In genomic region chr4:2942532-2943363, GRCh38 we compare ENCODE assay signal across 9 cellular contexts. TPM values are rescaled to one million over a fixed set of nuclear protein-coding genes. Genes with fewer than 3 reads are reported as not detected.
DNase-seq lines count a peak whose midpoint lies in the region; ATAC-seq and TF ChIP-seq lines count a peak whose summit lies in the region.
"Had no signal": no experiment of that assay in that cellular context is flagged by ENCODE, and none has a peak within 500 bp of the region (broad histone marks: within the 10 kb centered on the region; RNA-seq: fewer than 3 reads in every experiment).

No MANE protein-coding gene starts in this region.

- TF ChIP-seq CTCF in H9 (conservative IDR thresholded peaks at IDR 0.05) (no peak), mucosa of descending colon (IDR thresholded peaks at IDR 0.05) (no peak), tibial artery (IDR thresholded peaks at IDR 0.05) (no peak)

- no peak overlapping the region for H2BK20ac ChIP-seq in H9 (ENCODE audit: low read depth, low read length, poor library complexity, severe bottlenecking)

- H3K36me3 Mint-ChIP-seq in H9 (ENCODE audit: insufficient read depth in 1 of 3, low read depth in 3 of 3), result peaks cover 67 to 97% (median 92%) of the 10 kb centered on the region in 3 experiments; a peak in 6 of 7 replicates
- peaks cover 35% of the 10 kb centered on the region for H3K36me3 Mint-ChIP-seq in activated naive CD8-positive, alpha-beta T cell treated with anti-CD3 and anti-CD28 coated beads, Interleukin-2, amount 10 ng/mL, durations not matched to agents 7 days and 5 days

- H3K4me3 Mint-ChIP-seq in H9, result no peak overlapping the region
- H3K4me3 Mint-ChIP-seq in activated naive CD8-positive, alpha-beta T cell treated with anti-CD3 and anti-CD28 coated beads, Interleukin-2, amount 10 ng/mL, durations not matched to agents 7 days and 5 days, result no peak overlapping the region

- intact Hi-C loops in mucosa of descending colon (cut with DNase I, micrococcal nuclease), result loop anchor here in 1 of 2 donors (10.0 kb wide), 1 partner anchor 178 kb away; no protein-coding TSS in a partner anchor
- intact Hi-C loops in tibial artery (cut with DNase I; ENCODE audit: low total_unique reads), result no loop called here

- H2BK120ac ChIP-seq in H9 (ENCODE audit: low read depth, low read length, poor library complexity, severe bottlenecking), result no peak overlapping the region

- no peak overlapping the region for H3K4ac ChIP-seq in H9 (ENCODE audit: low read depth, low read length)

- H4K91ac ChIP-seq in H9 (ENCODE audit: insufficient read length, low read depth, low read length), result no peak overlapping the region

- H3K9ac ChIP-seq in BLaER1 treated with 17β-estradiol and CSF1 and Interleukin-3, amounts not matched to agents 10 nM and 100 nM, result peak overlapping the region in 6 of 11 experiments; percentile 4 to 46 (median 20); a peak in 5 of 22 replicates
- no peak overlapping the region for H3K9ac ChIP-seq in H9 (ENCODE audit: extremely low read depth, insufficient read length, low read length)

- no peak overlapping the region for H4K5ac ChIP-seq in H9 (ENCODE audit: insufficient read length, low read depth, low read length)

- no peak overlapping the region for H2AK5ac ChIP-seq in H9 (ENCODE audit: insufficient read length, low read length)

- no peak overlapping the region for H2AFZ ChIP-seq in H9 (ENCODE audit: low read length)

- H3K27me3 Mint-ChIP-seq in H9 (ENCODE audit: low read depth), result no peaks in the 10 kb centered on the region
- no peaks in the 10 kb centered on the region for H3K27me3 Mint-ChIP-seq in activated naive CD8-positive, alpha-beta T cell treated with anti-CD3 and anti-CD28 coated beads, Interleukin-2, amount 10 ng/mL, durations not matched to agents 7 days and 5 days

- peak overlapping the region in 2 of 11 experiments; percentile 14 to 18; a peak in 2 of 22 replicates for H3K4me2 ChIP-seq in BLaER1 treated with 17β-estradiol and CSF1 and Interleukin-3, amounts not matched to agents 10 nM and 100 nM
- no peak overlapping the region for H3K4me2 ChIP-seq in H9 (ENCODE audit: insufficient read depth, insufficient read length, low read length)

- no peak overlapping the region; the same call in 1 of the 2 replicates for H3K14ac ChIP-seq in H9 (ENCODE audit: insufficient read depth, low read length)

- H4K8ac ChIP-seq in H9 (replicated peaks; ENCODE audit: insufficient read length, low read depth, low read length), result no peak overlapping the region

- H2BK12ac ChIP-seq in H9 (ENCODE audit: insufficient read length, low read depth, low read length), result no peak overlapping the region

- H3K56ac ChIP-seq in H9 (ENCODE audit: insufficient read length, low read depth, low read length), result no peak overlapping the region

- no peak overlapping the region for H2BK5ac ChIP-seq in H9 (ENCODE audit: insufficient read length, low read length)

- peak; percentile 31 for ATAC-seq in activated naive CD8-positive, alpha-beta T cell treated with anti-CD3 and anti-CD28 coated beads, Interleukin-2, amount 10 ng/mL, durations not matched to agents 7 days and 5 days (ENCODE audit: low read depth)
- peak; percentile 94 for ATAC-seq in mucosa of descending colon
- no peak for ATAC-seq in HG03460 (IDR thresholded peaks at IDR 0.05; ENCODE audit: unreplicated experiment)

- H3T11ph ChIP-seq in H9 (ENCODE audit: low read length), result no peak overlapping the region

- H3K27me3 ChIP-seq in BLaER1 treated with 17β-estradiol and CSF1 and Interleukin-3, amounts not matched to agents 10 nM and 100 nM, result no peaks in the 10 kb centered on the region
- no peaks in the 10 kb centered on the region for H3K27me3 ChIP-seq in H9 (ENCODE audit: insufficient read depth, low read length)
- no peaks in the 10 kb centered on the region for H3K27me3 ChIP-seq in tibial artery
- H3K27me3 ChIP-seq: SJSA1 had no signal

- no peak overlapping the region for H3K18ac ChIP-seq in H9 (ENCODE audit: insufficient read length, low read depth, low read length)

- peaks cover 98 to 100% (median 100%) of the 10 kb centered on the region in 11 experiments for H3K36me3 ChIP-seq in BLaER1 treated with 17β-estradiol and CSF1 and Interleukin-3, amounts not matched to agents 10 nM and 100 nM
- H3K36me3 ChIP-seq in mucosa of descending colon (ENCODE audit: low read depth), result peaks cover 3% of the 10 kb centered on the region
- H3K36me3 ChIP-seq in tibial artery, result peaks cover 88 to 100% (median 98%) of the 10 kb centered on the region in 3 donors

- H2BK15ac ChIP-seq in H9 (ENCODE audit: low read depth, low read length), result no peak overlapping the region

- no peaks in the 10 kb centered on the region for H3K79me2 ChIP-seq in H9 (ENCODE audit: insufficient read depth, low read length)

- H3K79me1 ChIP-seq in H9 (ENCODE audit: insufficient read depth, low read depth, low read length, poor library complexity, severe bottlenecking), result no peaks in the 10 kb centered on the region

- DNase-seq in H9 (no peak), mucosa of descending colon (peak; percentile 80 to 89 (median 87)), T-helper 9 cell (no peak), tibial artery (no peak), SW 1271 (lab: John Stamatoyannopoulos, UW) (no peak)
- DNase-seq in activated naive CD8-positive, alpha-beta T cell treated with anti-CD3 and anti-CD28 coated beads, Interleukin-2, amount 10 ng/mL, durations not matched to agents 7 days and 5 days, result peak; percentile 30

- POLR2A ChIA-PET in activated naive CD8-positive, alpha-beta T cell treated with anti-CD3 and anti-CD28 coated beads, Interleukin-2, amount 10 ng/mL, durations not matched to agents 7 days and 5 days (lab: Charles Lee), result interaction anchor here (0.5 to 3.0 kb wide), 3 partner anchors 7 to 370 kb away, joined by 4 to 12 read pairs (median 6); no protein-coding TSS in a partner anchor

- WGBS in H9 (ENCODE audit: extremely low coverage, insufficient read length, low lambda C conversion rate), result no CpG with 5 or more reads among the region's 31 CpGs

- H3K9me3 Mint-ChIP-seq in H9, result no peaks in the 10 kb centered on the region
- H3K9me3 Mint-ChIP-seq in activated naive CD8-positive, alpha-beta T cell treated with anti-CD3 and anti-CD28 coated beads, Interleukin-2, amount 10 ng/mL, durations not matched to agents 7 days and 5 days, result no peaks in the 10 kb centered on the region

- H3K4me1 Mint-ChIP-seq in H9, result peaks cover 2% of the 10 kb centered on the region in 2 experiments; a peak in 1 of 4 replicates
- peaks cover 16% of the 10 kb centered on the region for H3K4me1 Mint-ChIP-seq in activated naive CD8-positive, alpha-beta T cell treated with anti-CD3 and anti-CD28 coated beads, Interleukin-2, amount 10 ng/mL, durations not matched to agents 7 days and 5 days

- peak overlapping the region in 2 of 11 experiments; percentile 15 to 37; a peak in 3 of 22 replicates for H3K27ac ChIP-seq in BLaER1 treated with 17β-estradiol and CSF1 and Interleukin-3, amounts not matched to agents 10 nM and 100 nM
- no peak overlapping the region for H3K27ac ChIP-seq in H9 (ENCODE audit: insufficient read length, low read depth, low read length)
- no peak overlapping the region for H3K27ac ChIP-seq in tibial artery
- H3K27ac ChIP-seq: SJSA1 had no signal

- no peak overlapping the region for H3K4me3 ChIP-seq in BLaER1 treated with 17β-estradiol and CSF1 and Interleukin-3, amounts not matched to agents 10 nM and 100 nM
- H3K4me3 ChIP-seq in mucosa of descending colon (no peak overlapping the region), tibial artery (no peak overlapping the region)
- H3K4me3 ChIP-seq: SJSA1 had no signal

- peak overlapping the region; percentile 20 to 74 (median 44); a peak in 6 of 7 replicates for H3K27ac Mint-ChIP-seq in H9
- peak overlapping the region; percentile 55 for H3K27ac Mint-ChIP-seq in activated naive CD8-positive, alpha-beta T cell treated with anti-CD3 and anti-CD28 coated beads, Interleukin-2, amount 10 ng/mL, durations not matched to agents 7 days and 5 days

- H3K23me2 ChIP-seq in H9 (ENCODE audit: insufficient read length, low read depth, low read length, poor library complexity, severe bottlenecking), result no peaks in the 10 kb centered on the region

- peaks cover 4 to 100% (median 96%) of the 10 kb centered on the region in 11 experiments; a peak in 21 of 22 replicates for H4K20me1 ChIP-seq in BLaER1 treated with 17β-estradiol and CSF1 and Interleukin-3, amounts not matched to agents 10 nM and 100 nM
- H4K20me1 ChIP-seq in H9 (ENCODE audit: control insufficient read depth, insufficient read depth, insufficient read length), result no peaks in the 10 kb centered on the region

- peaks cover 4 to 40% (median 14%) of the 10 kb centered on the region in 10 experiments; a peak in 19 of 20 replicates for H3K4me1 ChIP-seq in BLaER1 treated with 17β-estradiol and CSF1 and Interleukin-3, amounts not matched to agents 10 nM and 100 nM
- H3K4me1 ChIP-seq in H9 (ENCODE audit: insufficient read depth, low read length) (no peaks in the 10 kb centered on the region), mucosa of descending colon (ENCODE audit: low read depth) (peaks cover 7% of the 10 kb centered on the region), tibial artery (no peaks in the 10 kb centered on the region)
- H3K4me1 ChIP-seq: SJSA1 had no signal

- H3K23ac ChIP-seq in H9 (ENCODE audit: insufficient read length, low read depth, low read length), result no peak overlapping the region

- no peaks in the 10 kb centered on the region for H3K9me3 ChIP-seq in BLaER1 treated with 17β-estradiol and CSF1 and Interleukin-3, amounts not matched to agents 10 nM and 100 nM (replicated peaks in 1 of 11)
- no peaks in the 10 kb centered on the region for H3K9me3 ChIP-seq in H9 (ENCODE audit: control insufficient read depth, low read depth, low read length)
- no peaks in the 10 kb centered on the region for H3K9me3 ChIP-seq in mucosa of descending colon
- no peaks in the 10 kb centered on the region for H3K9me3 ChIP-seq in tibial artery
- H3K9me3 ChIP-seq: SJSA1 had no signal

RNA-seq across cellular contexts. Expression of gene NOP14, which starts 20.5 kb away (rescaled TPM):
- total RNA-seq in H9 (2021), result 50.1 and 50.3 TPM in 2 replicates
- total RNA-seq in activated naive CD8-positive, alpha-beta T cell treated with anti-CD3 and anti-CD28 coated beads, Interleukin-2, amount 10 ng/mL, durations not matched to agents 7 days and 5 days, result 10 to 100 TPM; 36.8 to 40.3 TPM
- total RNA-seq in mucosa of descending colon, result 10 to 100 TPM; 18.2 to 23.8 (median 23.5) TPM

RNA-seq across cellular contexts. Expression of gene GRK4, which starts 20.6 kb away (rescaled TPM):
- 4.3 and 4.8 TPM in 2 replicates for total RNA-seq in H9 (2021)
- total RNA-seq in activated naive CD8-positive, alpha-beta T cell treated with anti-CD3 and anti-CD28 coated beads, Interleukin-2, amount 10 ng/mL, durations not matched to agents 7 days and 5 days, result 1 to 10 TPM; 2.4 to 3.4 TPM
- 1 to 10 TPM in 2 of 3 donors, under 1 TPM in 1; 0.87 to 8.9 (median 3.9) TPM for total RNA-seq in mucosa of descending colon

Comparison
In these comparisons a context has a peak if more than half of its experiments do, and no peak if none do; other contexts are left out.
1. DNase-seq: peak in activated naive CD8-positive, alpha-beta T cell treated with anti-CD3 and anti-CD28 coated beads, Interleukin-2, amount 10 ng/mL, durations not matched to agents 7 days and 5 days (single experiment) and mucosa of descending colon (3 of 3); none in H9 (single experiment), T-helper 9 cell (single experiment), tibial artery (0 of 2) and SW 1271 (0 of 2).